Comparison of ENCODE assay signal across 1 cellular context in genomic region chr22:17103351-17103750, GRCh38.
TF ChIP-seq lines count a peak whose summit lies in the region.

No MANE protein-coding gene starts in this region.

TF ChIP-seq in IMR-90, 13 proteins besides CTCF, POLR2A, EP300 and RAD21:
- TF ChIP-seq NFE2L2 (IDR thresholded peaks at IDR 0.05; ENCODE audit: low read depth, low read length) (no peak), USF2 (IDR thresholded peaks at IDR 0.05; ENCODE audit: low read depth, low read length) (no peak), SMC3 (IDR thresholded peaks at IDR 0.05; ENCODE audit: low read depth, low read length) (no peak), CEBPB (IDR thresholded peaks at IDR 0.05; ENCODE audit: low read depth, low read length) (no peak), RFX5 (IDR thresholded peaks at IDR 0.05; ENCODE audit: low read depth, low read length) (no peak)
